7 cellular contexts compared by ENCODE assay signal in genomic region chr15:36007699-36008098, GRCh38.
"Had no signal": no experiment of that assay in that cellular context is flagged by ENCODE, and none has a peak within 500 bp of the region (broad histone marks: within the 10 kb centered on the region; RNA-seq: fewer than 3 reads in every experiment).

No MANE protein-coding gene starts in this region.

- H3K27me3 Mint-ChIP-seq: IgD-negative memory B cell had no signal

- FAIRE-seq: HepG2, HTR-8/SVneo, K562 had no signal

- H3K4me3 ChIP-seq: K562 had no signal

- H3K27ac ChIP-seq: HL-60 had no signal

- H3K4me3 Mint-ChIP-seq: IgD-negative memory B cell had no signal

- H3K4me1 Mint-ChIP-seq: IgD-negative memory B cell had no signal

- H3K36me3 Mint-ChIP-seq: IgD-negative memory B cell had no signal

- H3K27ac Mint-ChIP-seq: IgD-negative memory B cell had no signal

- DNase-seq: IMR-90, KBM-7 had no signal

- ATAC-seq: HepG2, K562 had no signal
